22 cellular contexts compared by ENCODE assay signal in genomic region chr16:66528294-66528693, GRCh38. TPM values are rescaled to one million over a fixed set of nuclear protein-coding genes. Genes with fewer than 3 reads are reported as not detected.
"Had no signal": no experiment of that assay in that cellular context is flagged by ENCODE, and none has a peak within 500 bp of the region (broad histone marks: within the 10 kb centered on the region; RNA-seq: fewer than 3 reads in every experiment).

No MANE protein-coding gene starts in this region.

- H3K27me3 ChIP-seq: dorsolateral prefrontal cortex, stomach, upper lobe of right lung had no signal

- H3K4me3 Mint-ChIP-seq: activated T-helper 1 cell treated with anti-CD3 and anti-CD28 coated beads, Interleukin-12 subunit alpha, Interleukin-12 subunit beta, Interleukin-2, Interleukin-4 antibody, amounts not matched to agents 30 ng/mL and 10 ng/mL and 1 ng/mL, durations not matched to agents 14 hours and 24 hours and 36 hours; brain; naive thymus-derived CD4-positive, alpha-beta T cell had no signal

- H2AFZ ChIP-seq: parathyroid adenoma had no signal

- H3K27ac Mint-ChIP-seq: activated T-helper 1 cell treated with anti-CD3 and anti-CD28 coated beads, Interleukin-12 subunit alpha, Interleukin-12 subunit beta, Interleukin-2, Interleukin-4 antibody, amounts not matched to agents 30 ng/mL and 10 ng/mL and 1 ng/mL, durations not matched to agents 14 hours and 24 hours and 36 hours; brain had no signal

- H3K9me3 ChIP-seq: stomach, upper lobe of right lung had no signal

- H3K9me3 Mint-ChIP-seq: activated T-helper 1 cell treated with anti-CD3 and anti-CD28 coated beads, Interleukin-12 subunit alpha, Interleukin-12 subunit beta, Interleukin-2, Interleukin-4 antibody, amounts not matched to agents 30 ng/mL and 10 ng/mL and 1 ng/mL, durations not matched to agents 14 hours and 24 hours and 36 hours; brain; naive thymus-derived CD4-positive, alpha-beta T cell had no signal

- H3K27ac ChIP-seq: dorsolateral prefrontal cortex, epithelial cell of prostate, parathyroid adenoma, stomach, upper lobe of right lung, VCaP had no signal

- H3K4me1 Mint-ChIP-seq: brain had no signal

- ATAC-seq: naive thymus-derived CD4-positive, alpha-beta T cell; sciatic nerve; upper lobe of right lung had no signal

- DNase-seq: activated CD4-positive, alpha-beta T cell treated with anti-CD3 and anti-CD28 coated beads for 1 hour; activated CD4-positive, alpha-beta T cell treated with anti-CD3 and anti-CD28 coated beads, Interleukin-2, amount 50 U/mL, for 4 hours; activated gamma-delta T cell treated with Interleukin-2 at 50 U/mL for 16 hours; activated T-cell treated with anti-CD3 and anti-CD28 coated beads for 4 hours; caudate nucleus; dorsolateral prefrontal cortex; foreskin fibroblast; mesendoderm; naive thymus-derived CD4-positive, alpha-beta T cell; stimulated activated CD4-positive, alpha-beta T cell treated with anti-CD3 and anti-CD28 coated beads, Interleukin-4, amount 100 ng/mL, for 1 hour; stomach; T-helper 2 cell; upper lobe of right lung had no signal

- H3K4me3 ChIP-seq: dorsolateral prefrontal cortex, smooth muscle cell, stomach, upper lobe of right lung had no signal

- H3K9ac ChIP-seq: parathyroid adenoma had no signal

- H3K27me3 Mint-ChIP-seq: brain; naive thymus-derived CD4-positive, alpha-beta T cell had no signal

- H3K4me2 ChIP-seq: smooth muscle cell had no signal

RNA-seq across cellular contexts. Expression of gene CMTM1, which starts 37.9 kb away (rescaled TPM):
- total RNA-seq: stomach had no signal

RNA-seq across cellular contexts. Expression of gene CMTM2, which starts 51.0 kb away (rescaled TPM):
- total RNA-seq: glomerular endothelial cell, mucosa of gallbladder, smooth muscle cell, stomach had no signal
- polyA plus RNA-seq: naive thymus-derived CD4-positive, alpha-beta T cell; smooth muscle cell had no signal
